10 cellular contexts compared by ENCODE assay signal in genomic region chr9:87500491-87500890, GRCh38. TPM values are rescaled to one million over a fixed set of nuclear protein-coding genes. Genes with fewer than 3 reads are reported as not detected.
A peak's percentile ranks its signal among the peaks of the same experiment; 100 is the strongest.
DNase-seq lines count a peak whose midpoint lies in the region; ATAC-seq and TF ChIP-seq lines count a peak whose summit lies in the region.
"Had no signal": no experiment of that assay in that cellular context is flagged by ENCODE, and none has a peak within 500 bp of the region (broad histone marks: within the 10 kb centered on the region; RNA-seq: fewer than 3 reads in every experiment).

No MANE protein-coding gene starts in this region.

- no peaks in the 10 kb centered on the region for H3K9me3 Mint-ChIP-seq in stimulated activated effector memory CD8-positive, alpha-beta T cell treated with anti-CD3 and anti-CD28 coated beads, Interleukin-12 subunit alpha, Interleukin-12 subunit beta, amount 100 ng/mL, for 72 hours

- ATAC-seq in stimulated activated effector memory CD8-positive, alpha-beta T cell treated with anti-CD3 and anti-CD28 coated beads, Interleukin-12 subunit alpha, Interleukin-12 subunit beta, amount 100 ng/mL, for 72 hours: peak; percentile 47

- H3K4me3 Mint-ChIP-seq in stimulated activated effector memory CD8-positive, alpha-beta T cell treated with anti-CD3 and anti-CD28 coated beads, Interleukin-12 subunit alpha, Interleukin-12 subunit beta, amount 100 ng/mL, for 72 hours: no peak overlapping the region

- H3K27ac Mint-ChIP-seq in stimulated activated effector memory CD8-positive, alpha-beta T cell treated with anti-CD3 and anti-CD28 coated beads, Interleukin-12 subunit alpha, Interleukin-12 subunit beta, amount 100 ng/mL, for 72 hours: no peak overlapping the region

- peak overlapping the region; percentile 71 for H3K4me3 ChIP-seq in fibroblast of pulmonary artery (replicated peaks; ENCODE audit: low read depth, low read length)

- H3K36me3 Mint-ChIP-seq in stimulated activated effector memory CD8-positive, alpha-beta T cell treated with anti-CD3 and anti-CD28 coated beads, Interleukin-12 subunit alpha, Interleukin-12 subunit beta, amount 100 ng/mL, for 72 hours: no peaks in the 10 kb centered on the region

- in situ Hi-C loops in SK-MEL-5 (cut with HindIII; ENCODE audit: low pct_unique_long_range_greater_than_20kb, low sequenced_read_pairs): no loop called here

- peak; percentile 24 for TF ChIP-seq CTCF in fibroblast of pulmonary artery (IDR thresholded peaks at IDR 0.05; ENCODE audit: low read length, missing control alignments)

- no peaks in the 10 kb centered on the region for H3K4me1 Mint-ChIP-seq in stimulated activated effector memory CD8-positive, alpha-beta T cell treated with anti-CD3 and anti-CD28 coated beads, Interleukin-12 subunit alpha, Interleukin-12 subunit beta, amount 100 ng/mL, for 72 hours

- no peak overlapping the region for H3K27ac ChIP-seq in substantia nigra (ENCODE audit: low read depth, low read length, poor library complexity, severe bottlenecking)

- DNase-seq in activated CD4-positive, alpha-beta T cell treated with anti-CD3 and anti-CD28 coated beads for 48 hours: peak; percentile 49
- DNase-seq in activated CD4-positive, alpha-beta T cell treated with anti-CD3 and anti-CD28 coated beads for 1 hour: no peak
- DNase-seq in SK-MEL-5 (ENCODE audit: low read depth, low spot score) (peak; percentile 50), fibroblast of pulmonary artery (ENCODE audit: low read depth) (no peak), DMS153 (lab: John Stamatoyannopoulos, UW) (no peak), AML-193 (lab: John Stamatoyannopoulos, UW) (no peak), substantia nigra (lab: John Stamatoyannopoulos, UW) (no peak)
- DNase-seq in stimulated activated effector memory CD8-positive, alpha-beta T cell treated with anti-CD3 and anti-CD28 coated beads, Interleukin-12 subunit alpha, Interleukin-12 subunit beta, amount 100 ng/mL, for 72 hours (ENCODE audit: low spot score in 2 of 2): no peak
- DNase-seq: NCI-H1092 treated with DMSO at 0.1 percent for 48 hours; stimulated activated CD4-positive, alpha-beta T cell treated with anti-CD3 and anti-CD28 coated beads, Interleukin-2, amount 100 ng/mL, for 24 hours had no signal

RNA-seq across cellular contexts. Expression of gene DAPK1, which starts 2.8 kb away (rescaled TPM):
- total RNA-seq in SK-MEL-5 (2014; rRNA removed; shearing (Covaris generic)): 31.4 and 38.1 TPM in 2 replicates
- 40.8 and 54.5 TPM in 2 replicates for polyA plus RNA-seq in SK-MEL-5 (2015; cell fraction: cytosol; rRNA removed)
- 100 and 109 TPM in 2 replicates for polyA plus RNA-seq in SK-MEL-5 (2015; cell fraction: nucleus; rRNA removed)

Comparison
In these comparisons a context has a peak if more than half of its experiments do, and no peak if none do; other contexts are left out.
1. DNase-seq: peak in activated CD4-positive, alpha-beta T cell treated with anti-CD3 and anti-CD28 coated beads for 48 hours (single experiment) and SK-MEL-5 (single experiment); none in activated CD4-positive, alpha-beta T cell treated with anti-CD3 and anti-CD28 coated beads for 1 hour (single experiment), fibroblast of pulmonary artery (single experiment), stimulated activated effector memory CD8-positive, alpha-beta T cell treated with anti-CD3 and anti-CD28 coated beads, Interleukin-12 subunit alpha, Interleukin-12 subunit beta, amount 100 ng/mL, for 72 hours (0 of 2), DMS153 (single experiment), AML-193 (0 of 2) and substantia nigra (0 of 49).